Comparison of ENCODE assay signal across 8 cellular contexts in the genomic region with DNA sequence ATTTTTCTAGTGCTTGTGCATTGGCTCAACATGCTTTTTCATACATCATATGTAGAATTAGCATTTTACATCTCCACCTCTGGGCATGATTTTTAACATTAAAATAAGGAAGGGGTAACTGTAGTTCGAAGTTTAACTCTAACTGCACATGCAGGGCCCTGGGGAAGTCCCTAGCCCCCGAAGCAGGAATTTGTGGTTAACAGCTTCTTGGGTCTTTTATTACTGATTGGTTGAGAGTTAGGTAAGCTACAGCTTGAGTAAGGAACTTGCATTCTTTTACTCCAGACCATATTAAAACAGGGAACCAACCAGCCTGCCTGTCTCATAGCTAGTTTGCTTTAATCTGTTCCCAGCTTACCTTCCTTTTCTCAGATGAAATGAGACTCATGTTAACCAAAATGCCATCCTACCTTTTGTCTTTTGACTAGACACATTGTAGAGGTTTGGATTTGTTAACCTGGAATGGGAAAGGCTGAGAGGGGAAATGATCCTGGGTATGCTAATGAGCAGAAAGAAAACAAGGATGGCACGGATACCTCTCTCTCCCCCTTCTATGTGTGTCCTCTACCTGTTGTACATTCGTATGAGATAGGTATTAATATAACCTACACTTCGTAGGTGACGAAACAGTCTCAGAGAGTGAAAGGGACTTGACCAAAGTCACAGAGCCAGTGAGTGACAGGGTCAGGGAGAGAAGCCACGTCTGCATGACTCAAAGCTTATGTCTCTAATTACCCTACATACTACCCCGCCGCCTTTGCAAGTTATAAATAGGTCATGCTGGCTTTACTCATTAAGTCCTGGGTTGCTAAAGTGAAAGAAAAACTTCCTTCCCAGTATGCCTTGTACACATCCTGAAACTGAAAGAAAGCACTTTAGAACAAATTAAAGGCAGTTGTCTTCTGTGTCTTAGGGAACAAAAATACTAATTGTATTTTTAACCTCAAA.
DNase-seq lines count a peak whose midpoint lies in the region; ATAC-seq, FAIRE-seq and TF ChIP-seq lines count a peak whose summit lies in the region.

No MANE protein-coding gene starts in this region.

- TF ChIP-seq POLR2A in H54 (IDR thresholded peaks at IDR 0.05; ENCODE audit: low read depth, low read length) = no peak

- peak; percentile 65 to 91 for DNase-seq in NOMO-1 (lab: John Stamatoyannopoulos, UW; ENCODE audit: unreplicated experiment in 2 of 2)
- DNase-seq in activated naive CD4-positive, alpha-beta T cell treated with Interleukin-2 at 50 U/mL for 16 hours = peak; percentile 50
- DNase-seq in stimulated activated CD4-positive, alpha-beta T cell treated with anti-CD3 and anti-CD28 coated beads, Interleukin-15, amount 100 ng/mL, for 24 hours = peak; percentile 61
- DNase-seq in H54 (ENCODE audit: insufficient read length, low spot score) = no peak
- DNase-seq in NCI-H748 treated with DMSO at 0.1 percent for 48 hours (lab: John Stamatoyannopoulos, UW) = no peak
- DNase-seq in cerebellar nuclear complex (lab: John Stamatoyannopoulos, UW) = no peak

- ATAC-seq in GM18499 (IDR thresholded peaks at IDR 0.05; ENCODE audit: insufficient read depth, unreplicated experiment) (peak; percentile 83), HG02642 (IDR thresholded peaks at IDR 0.05; ENCODE audit: poor library complexity, unreplicated experiment) (peak; percentile 95)

- FAIRE-seq in H54 (lab: Jason Lieb, UNC) = no peak

Comparison
In these comparisons a context has a peak if more than half of its experiments do, and no peak if none do; other contexts are left out.
1. DNase-seq: peak in NOMO-1 (2 of 2), activated naive CD4-positive, alpha-beta T cell treated with Interleukin-2 at 50 U/mL for 16 hours (single experiment) and stimulated activated CD4-positive, alpha-beta T cell treated with anti-CD3 and anti-CD28 coated beads, Interleukin-15, amount 100 ng/mL, for 24 hours (single experiment); none in H54 (single experiment), NCI-H748 treated with DMSO at 0.1 percent for 48 hours (single experiment) and cerebellar nuclear complex (0 of 2).